Comparison of ENCODE assay signal across 16 cellular contexts in genomic region chr7:66859339-66859738, GRCh38.
A peak's percentile ranks its signal among the peaks of the same experiment; 100 is the strongest.
DNase-seq lines count a peak whose midpoint lies in the region; ATAC-seq and TF ChIP-seq lines count a peak whose summit lies in the region.
"Had no signal": no experiment of that assay in that cellular context is flagged by ENCODE, and none has a peak within 500 bp of the region (broad histone marks: within the 10 kb centered on the region; RNA-seq: fewer than 3 reads in every experiment).

No MANE protein-coding gene starts in this region.

- intact Hi-C loops in left ventricle myocardium superior (cut with micrococcal nuclease), result no loop called here
- intact Hi-C loops in dendritic cell treated with granulocyte-macrophage colony-stimulating factor and Interleukin-4, amounts not matched to agents 40 ng/mL and 50 ng/mL, for 4 days (cut with micrococcal nuclease), result no loop called here

- H3K4me3 ChIP-seq in right atrium auricular region, result no peak overlapping the region
- H3K4me3 ChIP-seq: colonic mucosa, hepatocyte, lower lobe of right lung, spleen had no signal

- no peaks in the 10 kb centered on the region for H3K9me3 ChIP-seq in right atrium auricular region
- H3K9me3 ChIP-seq: colonic mucosa, lower lobe of right lung, neutrophil, spleen had no signal

- peak overlapping the region; percentile 65 to 86 for H3K27ac ChIP-seq in right atrium auricular region
- H3K27ac ChIP-seq: colonic mucosa, hepatocyte, lower lobe of right lung, neutrophil, spleen had no signal

- ATAC-seq in left ventricle myocardium superior, result no peak
- ATAC-seq in stimulated activated naive CD8-positive, alpha-beta T cell treated with anti-CD3 and anti-CD28 coated beads, Interleukin-15, amount 100 ng/mL, for 72 hours, result no peak
- ATAC-seq in GM21447 (IDR thresholded peaks at IDR 0.05; ENCODE audit: unreplicated experiment), result no peak

- peak overlapping the region; percentile 91 for H3K27ac Mint-ChIP-seq in T-helper 1 cell treated with Interleukin-12 subunit alpha and Interleukin-12 subunit beta and Interleukin-4 antibody, amounts not matched to agents 30 μg/mL and 1 μg/mL, for 36 hours
- H3K27ac Mint-ChIP-seq in dendritic cell treated with granulocyte-macrophage colony-stimulating factor and Interleukin-4, amounts not matched to agents 40 ng/mL and 50 ng/mL, for 4 days, result peak overlapping the region; percentile 10
- H3K27ac Mint-ChIP-seq in stimulated activated naive CD8-positive, alpha-beta T cell treated with anti-CD3 and anti-CD28 coated beads, Interleukin-15, amount 100 ng/mL, for 72 hours, result peak overlapping the region; percentile 29 to 97

- no peaks in the 10 kb centered on the region for H3K27me3 Mint-ChIP-seq in T-helper 1 cell treated with Interleukin-12 subunit alpha and Interleukin-12 subunit beta and Interleukin-4 antibody, amounts not matched to agents 30 μg/mL and 1 μg/mL, for 36 hours (ENCODE audit: low read depth)
- H3K27me3 Mint-ChIP-seq in dendritic cell treated with granulocyte-macrophage colony-stimulating factor and Interleukin-4, amounts not matched to agents 40 ng/mL and 50 ng/mL, for 4 days, result no peaks in the 10 kb centered on the region
- H3K27me3 Mint-ChIP-seq in stimulated activated naive CD8-positive, alpha-beta T cell treated with anti-CD3 and anti-CD28 coated beads, Interleukin-15, amount 100 ng/mL, for 72 hours, result no peaks in the 10 kb centered on the region

- no peaks in the 10 kb centered on the region for H3K9me3 Mint-ChIP-seq in T-helper 1 cell treated with Interleukin-12 subunit alpha and Interleukin-12 subunit beta and Interleukin-4 antibody, amounts not matched to agents 30 μg/mL and 1 μg/mL, for 36 hours
- no peaks in the 10 kb centered on the region for H3K9me3 Mint-ChIP-seq in dendritic cell treated with granulocyte-macrophage colony-stimulating factor and Interleukin-4, amounts not matched to agents 40 ng/mL and 50 ng/mL, for 4 days
- H3K9me3 Mint-ChIP-seq in stimulated activated naive CD8-positive, alpha-beta T cell treated with anti-CD3 and anti-CD28 coated beads, Interleukin-15, amount 100 ng/mL, for 72 hours, result no peaks in the 10 kb centered on the region

- H3K36me3 ChIP-seq in right atrium auricular region, result no peaks in the 10 kb centered on the region
- H3K36me3 ChIP-seq: colonic mucosa, neutrophil had no signal

- peaks cover 16% of the 10 kb centered on the region for H3K4me1 Mint-ChIP-seq in T-helper 1 cell treated with Interleukin-12 subunit alpha and Interleukin-12 subunit beta and Interleukin-4 antibody, amounts not matched to agents 30 μg/mL and 1 μg/mL, for 36 hours (ENCODE audit: low read depth)
- H3K4me1 Mint-ChIP-seq in dendritic cell treated with granulocyte-macrophage colony-stimulating factor and Interleukin-4, amounts not matched to agents 40 ng/mL and 50 ng/mL, for 4 days (ENCODE audit: low read depth), result no peaks in the 10 kb centered on the region
- peaks cover 24% of the 10 kb centered on the region for H3K4me1 Mint-ChIP-seq in stimulated activated naive CD8-positive, alpha-beta T cell treated with anti-CD3 and anti-CD28 coated beads, Interleukin-15, amount 100 ng/mL, for 72 hours

- no peak for TF ChIP-seq CTCF in right atrium auricular region (IDR thresholded peaks at IDR 0.05)
- no peak for TF ChIP-seq CTCF in GM10266 (IDR thresholded peaks at IDR 0.05; ENCODE audit: control insufficient read depth, insufficient read depth, low read depth, missing control alignments)

- peak overlapping the region; percentile 61 for H3K4me3 Mint-ChIP-seq in T-helper 1 cell treated with Interleukin-12 subunit alpha and Interleukin-12 subunit beta and Interleukin-4 antibody, amounts not matched to agents 30 μg/mL and 1 μg/mL, for 36 hours
- no peak overlapping the region for H3K4me3 Mint-ChIP-seq in dendritic cell treated with granulocyte-macrophage colony-stimulating factor and Interleukin-4, amounts not matched to agents 40 ng/mL and 50 ng/mL, for 4 days
- H3K4me3 Mint-ChIP-seq in stimulated activated naive CD8-positive, alpha-beta T cell treated with anti-CD3 and anti-CD28 coated beads, Interleukin-15, amount 100 ng/mL, for 72 hours, result peak overlapping the region; percentile 75 to 84

- no peaks in the 10 kb centered on the region for H3K27me3 ChIP-seq in right atrium auricular region
- H3K27me3 ChIP-seq: colonic mucosa, hepatocyte, neutrophil, spleen had no signal

- peaks cover 6% of the 10 kb centered on the region for H3K36me3 Mint-ChIP-seq in T-helper 1 cell treated with Interleukin-12 subunit alpha and Interleukin-12 subunit beta and Interleukin-4 antibody, amounts not matched to agents 30 μg/mL and 1 μg/mL, for 36 hours (ENCODE audit: low read depth)
- peaks cover 80% of the 10 kb centered on the region for H3K36me3 Mint-ChIP-seq in dendritic cell treated with granulocyte-macrophage colony-stimulating factor and Interleukin-4, amounts not matched to agents 40 ng/mL and 50 ng/mL, for 4 days (ENCODE audit: low read depth)

- peaks cover 0 to 20% of the 10 kb centered on the region in 2 donors for H3K4me1 ChIP-seq in right atrium auricular region
- H3K4me1 ChIP-seq: colonic mucosa, lower lobe of right lung, spleen had no signal

- no peak for DNase-seq in T-helper 1 cell
- DNase-seq in right atrium auricular region (ENCODE audit: low spot score), result no peak
- no peak for DNase-seq in left ventricle myocardium superior
- DNase-seq in stimulated activated naive CD8-positive, alpha-beta T cell treated with anti-CD3 and anti-CD28 coated beads, Interleukin-15, amount 100 ng/mL, for 72 hours, result no peak
- no peak for DNase-seq in GM10266 (ENCODE audit: extremely low spot score)
- DNase-seq: activated naive CD4-positive, alpha-beta T cell treated with anti-CD3 and anti-CD28 coated beads, Interleukin-2, amount 50 U/mL, for 16 hours; colonic mucosa; lower lobe of right lung; NCI-H1694; spleen; stimulated activated CD4-positive, alpha-beta T cell treated with anti-CD3 and anti-CD28 coated beads, Interleukin-4, amount 100 ng/mL, for 4 hours had no signal

Comparison
In these comparisons a context has a peak if more than half of its experiments do, and no peak if none do; other contexts are left out.
1. H3K27ac Mint-ChIP-seq: peak in every context shown above with its lines; median percentile 91 in T-helper 1 cell treated with Interleukin-12 subunit alpha and Interleukin-12 subunit beta and Interleukin-4 antibody, amounts not matched to agents 30 μg/mL and 1 μg/mL, for 36 hours; 63 in stimulated activated naive CD8-positive, alpha-beta T cell treated with anti-CD3 and anti-CD28 coated beads, Interleukin-15, amount 100 ng/mL, for 72 hours; 10 in dendritic cell treated with granulocyte-macrophage colony-stimulating factor and Interleukin-4, amounts not matched to agents 40 ng/mL and 50 ng/mL, for 4 days.